Comparison of ENCODE assay signal across 21 cellular contexts in the genomic region with DNA sequence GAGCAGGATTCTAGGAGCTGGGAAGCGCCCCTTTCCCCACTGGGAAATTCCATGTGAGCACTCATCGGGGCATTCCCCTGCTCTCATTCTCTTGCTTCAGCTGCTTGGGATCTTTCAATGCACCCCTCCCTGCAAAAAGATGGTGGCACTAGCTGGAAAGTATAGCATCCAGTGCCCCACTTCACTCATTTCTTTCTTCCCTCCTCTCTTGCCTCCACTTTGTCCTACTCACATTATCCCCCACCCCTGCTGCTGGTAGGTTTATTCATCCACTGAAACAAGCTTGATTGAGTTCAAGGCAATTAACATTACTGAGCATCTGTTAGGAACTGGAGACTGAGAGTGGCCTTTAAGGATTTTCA.
DNase-seq lines count a peak whose midpoint lies in the region; ATAC-seq and TF ChIP-seq lines count a peak whose summit lies in the region.
"Had no signal": no experiment of that assay in that cellular context is flagged by ENCODE, and none has a peak within 500 bp of the region (broad histone marks: within the 10 kb centered on the region; RNA-seq: fewer than 3 reads in every experiment).

No MANE protein-coding gene starts in this region.

- H3K27ac ChIP-seq in fibroblast of lung (ENCODE audit: insufficient read depth, low read length) (peak overlapping the region; percentile 92), rectal smooth muscle tissue (ENCODE audit: low read depth, low read length) (peak overlapping the region; percentile 24)
- H3K27ac ChIP-seq: ascending aorta, esophagus muscularis mucosa, thoracic aorta, VCaP had no signal

- H3K9me3 ChIP-seq in fibroblast of lung (ENCODE audit: control insufficient read depth, insufficient read depth, low read depth, low read length), result no peaks in the 10 kb centered on the region
- H3K9me3 ChIP-seq: ascending aorta, esophagus muscularis mucosa, thoracic aorta had no signal

- H3K27me3 Mint-ChIP-seq in activated naive CD8-positive, alpha-beta T cell treated with anti-CD3 and anti-CD28 coated beads for 36 hours, result no peaks in the 10 kb centered on the region
- no peaks in the 10 kb centered on the region for H3K27me3 Mint-ChIP-seq in T-helper 2 cell treated with Interferon-gamma antibody and Interleukin-4, amounts not matched to agents 5 μg/mL and 100 μg/mL, for 36 hours (ENCODE audit: low read depth)
- H3K27me3 Mint-ChIP-seq in activated CD4-positive, alpha-beta T cell treated with anti-CD3 and anti-CD28 coated beads, Interleukin-2, amount 10 ng/mL, durations not matched to agents 24 days and 14 days, result no peaks in the 10 kb centered on the region
- H3K27me3 Mint-ChIP-seq: activated T-helper 17 cell treated with anti-CD3 and anti-CD28 coated beads, Interleukin-2, amount 50 U/mL, for 72 hours; CD4-positive, CD25-positive, alpha-beta regulatory T cell had no signal

- no peaks in the 10 kb centered on the region for H3K36me3 ChIP-seq in fibroblast of lung (ENCODE audit: control insufficient read depth, insufficient read depth, low read length)
- H3K36me3 ChIP-seq in rectal smooth muscle tissue (ENCODE audit: control insufficient read depth, insufficient read depth, low read length), result peaks cover 2% of the 10 kb centered on the region

- H2AFZ ChIP-seq in fibroblast of lung (ENCODE audit: low read length), result no peak overlapping the region

- H3K4me2 ChIP-seq in fibroblast of lung (ENCODE audit: extremely low read depth, insufficient read depth, low read length), result peak overlapping the region; percentile 51

- TF ChIP-seq CTCF in fibroblast of lung (conservative IDR thresholded peaks at IDR 0.05 in 1 of 2, IDR thresholded peaks at IDR 0.05 in 1 of 2; ENCODE audit: low read depth in 1 of 2, low read length in 2 of 2), result no peak

- no peak for ATAC-seq in HG03457 (IDR thresholded peaks at IDR 0.05; ENCODE audit: unreplicated experiment)
- ATAC-seq: GM12878, sciatic nerve had no signal

- no peaks in the 10 kb centered on the region for H3K27me3 ChIP-seq in fibroblast of lung (ENCODE audit: control insufficient read depth, insufficient read depth, low read length)
- no peaks in the 10 kb centered on the region for H3K27me3 ChIP-seq in rectal smooth muscle tissue (ENCODE audit: control insufficient read depth, insufficient read depth, low read length)
- H3K27me3 ChIP-seq: ascending aorta, esophagus muscularis mucosa had no signal

- no peaks in the 10 kb centered on the region for H4K20me1 ChIP-seq in fibroblast of lung (ENCODE audit: control insufficient read depth, extremely low read depth, insufficient read depth, low read length)

- no peaks in the 10 kb centered on the region for H3K9me3 Mint-ChIP-seq in activated naive CD8-positive, alpha-beta T cell treated with anti-CD3 and anti-CD28 coated beads for 36 hours
- no peaks in the 10 kb centered on the region for H3K9me3 Mint-ChIP-seq in T-helper 2 cell treated with Interferon-gamma antibody and Interleukin-4, amounts not matched to agents 5 μg/mL and 100 μg/mL, for 36 hours
- no peaks in the 10 kb centered on the region for H3K9me3 Mint-ChIP-seq in activated CD4-positive, alpha-beta T cell treated with anti-CD3 and anti-CD28 coated beads, Interleukin-2, amount 10 ng/mL, durations not matched to agents 24 days and 14 days
- H3K9me3 Mint-ChIP-seq: activated naive CD4-positive, alpha-beta T cell treated with anti-CD3 and anti-CD28 coated beads, Interleukin-2, amount 50 U/mL, for 72 hours; activated T-helper 17 cell treated with anti-CD3 and anti-CD28 coated beads, Interleukin-2, amount 50 U/mL, for 72 hours; CD4-positive, CD25-positive, alpha-beta regulatory T cell; nephron progenitor cell had no signal

- peak; percentile 8 for DNase-seq in ELF-1 (ENCODE audit: low read depth, low spot score)
- peak; percentile 23 for DNase-seq in NCI-H1694 (lab: John Stamatoyannopoulos, UW)
- DNase-seq in fibroblast of lung (ENCODE audit: low read depth in 2 of 2), result no peak
- no peak for DNase-seq in activated naive CD8-positive, alpha-beta T cell treated with anti-CD3 and anti-CD28 coated beads for 36 hours
- DNase-seq in T-helper 2 cell treated with Interferon-gamma antibody and Interleukin-4, amounts not matched to agents 5 μg/mL and 100 μg/mL, for 36 hours (ENCODE audit: low spot score), result no peak
- DNase-seq in activated CD4-positive, alpha-beta T cell treated with anti-CD3 and anti-CD28 coated beads, Interleukin-2, amount 10 ng/mL, durations not matched to agents 24 days and 14 days, result no peak
- DNase-seq: CD4-positive, CD25-positive, alpha-beta regulatory T cell; effector memory CD4-positive, alpha-beta T cell; NCI-H1048; NCI-H510A; nephron progenitor cell had no signal

- no peaks in the 10 kb centered on the region for H3K79me2 ChIP-seq in fibroblast of lung (ENCODE audit: control insufficient read depth, insufficient read depth, low read length)

- no peak overlapping the region for H3K9ac ChIP-seq in fibroblast of lung (ENCODE audit: insufficient read depth, low read length)
- H3K9ac ChIP-seq in rectal smooth muscle tissue (ENCODE audit: low read length), result no peak overlapping the region

- peaks cover 12% of the 10 kb centered on the region for H3K4me1 Mint-ChIP-seq in activated naive CD8-positive, alpha-beta T cell treated with anti-CD3 and anti-CD28 coated beads for 36 hours
- peaks cover 2% of the 10 kb centered on the region for H3K4me1 Mint-ChIP-seq in T-helper 2 cell treated with Interferon-gamma antibody and Interleukin-4, amounts not matched to agents 5 μg/mL and 100 μg/mL, for 36 hours (ENCODE audit: low read depth)
- H3K4me1 Mint-ChIP-seq in activated CD4-positive, alpha-beta T cell treated with anti-CD3 and anti-CD28 coated beads, Interleukin-2, amount 10 ng/mL, durations not matched to agents 24 days and 14 days, result peaks cover 7% of the 10 kb centered on the region
- H3K4me1 Mint-ChIP-seq: activated T-helper 17 cell treated with anti-CD3 and anti-CD28 coated beads, Interleukin-2, amount 50 U/mL, for 72 hours had no signal

- H3K36me3 Mint-ChIP-seq in activated naive CD8-positive, alpha-beta T cell treated with anti-CD3 and anti-CD28 coated beads for 36 hours, result peaks cover 14% of the 10 kb centered on the region
- peaks cover 9% of the 10 kb centered on the region for H3K36me3 Mint-ChIP-seq in T-helper 2 cell treated with Interferon-gamma antibody and Interleukin-4, amounts not matched to agents 5 μg/mL and 100 μg/mL, for 36 hours (ENCODE audit: low read depth)
- H3K36me3 Mint-ChIP-seq in activated CD4-positive, alpha-beta T cell treated with anti-CD3 and anti-CD28 coated beads, Interleukin-2, amount 10 ng/mL, durations not matched to agents 24 days and 14 days (ENCODE audit: low read depth), result peaks cover 12% of the 10 kb centered on the region
- H3K36me3 Mint-ChIP-seq: activated naive CD4-positive, alpha-beta T cell treated with anti-CD3 and anti-CD28 coated beads, Interleukin-2, amount 50 U/mL, for 72 hours had no signal

- H3K4me3 ChIP-seq in fibroblast of lung (replicated peaks in 1 of 4; ENCODE audit: control extremely low read depth in 1 of 4, insufficient read depth in 1 of 4, low read depth in 3 of 4, low read length in 4 of 4) (no peak overlapping the region), rectal smooth muscle tissue (ENCODE audit: low read length) (no peak overlapping the region)
- H3K4me3 ChIP-seq: ascending aorta, esophagus muscularis mucosa, GM12878, thoracic aorta had no signal

- H3K4me1 ChIP-seq in fibroblast of lung (ENCODE audit: control insufficient read depth, extremely low read depth, insufficient read depth, low read length), result peaks cover 27% of the 10 kb centered on the region
- no peaks in the 10 kb centered on the region for H3K4me1 ChIP-seq in rectal smooth muscle tissue (ENCODE audit: control insufficient read depth, insufficient read depth, low read length)
- H3K4me1 ChIP-seq: ascending aorta had no signal

- no peak overlapping the region for H3K4me3 Mint-ChIP-seq in activated naive CD8-positive, alpha-beta T cell treated with anti-CD3 and anti-CD28 coated beads for 36 hours
- no peak overlapping the region for H3K4me3 Mint-ChIP-seq in T-helper 2 cell treated with Interferon-gamma antibody and Interleukin-4, amounts not matched to agents 5 μg/mL and 100 μg/mL, for 36 hours
- no peak overlapping the region for H3K4me3 Mint-ChIP-seq in activated CD4-positive, alpha-beta T cell treated with anti-CD3 and anti-CD28 coated beads, Interleukin-2, amount 10 ng/mL, durations not matched to agents 24 days and 14 days
- H3K4me3 Mint-ChIP-seq: activated T-helper 17 cell treated with anti-CD3 and anti-CD28 coated beads, Interleukin-2, amount 50 U/mL, for 72 hours; CD4-positive, CD25-positive, alpha-beta regulatory T cell; nephron progenitor cell had no signal

- no peak overlapping the region for H3K27ac Mint-ChIP-seq in activated naive CD8-positive, alpha-beta T cell treated with anti-CD3 and anti-CD28 coated beads for 36 hours
- H3K27ac Mint-ChIP-seq in T-helper 2 cell treated with Interferon-gamma antibody and Interleukin-4, amounts not matched to agents 5 μg/mL and 100 μg/mL, for 36 hours, result no peak overlapping the region
- H3K27ac Mint-ChIP-seq in activated CD4-positive, alpha-beta T cell treated with anti-CD3 and anti-CD28 coated beads, Interleukin-2, amount 10 ng/mL, durations not matched to agents 24 days and 14 days, result no peak overlapping the region
- H3K27ac Mint-ChIP-seq: activated T-helper 17 cell treated with anti-CD3 and anti-CD28 coated beads, Interleukin-2, amount 50 U/mL, for 72 hours; CD4-positive, CD25-positive, alpha-beta regulatory T cell; nephron progenitor cell had no signal

- intact Hi-C loops in activated CD4-positive, alpha-beta T cell treated with anti-CD3 and anti-CD28 coated beads, Interleukin-2, amount 10 ng/mL, durations not matched to agents 24 days and 14 days (cut with micrococcal nuclease), result loop anchor here (1.0 to 5.0 kb wide), 9 partner anchors 19 to 568 kb away; a partner anchor contains a TSS

Comparison
In these comparisons a context has a peak if more than half of its experiments do, and no peak if none do; other contexts are left out.
1. DNase-seq: peak in ELF-1 (single experiment) and NCI-H1694 (single experiment); none in fibroblast of lung (0 of 2), activated naive CD8-positive, alpha-beta T cell treated with anti-CD3 and anti-CD28 coated beads for 36 hours (single experiment), T-helper 2 cell treated with Interferon-gamma antibody and Interleukin-4, amounts not matched to agents 5 μg/mL and 100 μg/mL, for 36 hours (single experiment) and activated CD4-positive, alpha-beta T cell treated with anti-CD3 and anti-CD28 coated beads, Interleukin-2, amount 10 ng/mL, durations not matched to agents 24 days and 14 days (single experiment).